In genomic region chr13:93420887-93421286, GRCh38 we compare ENCODE assay signal across 27 cellular contexts.
"Had no signal": no experiment of that assay in that cellular context is flagged by ENCODE, and none has a peak within 500 bp of the region (broad histone marks: within the 10 kb centered on the region; RNA-seq: fewer than 3 reads in every experiment).

No MANE protein-coding gene starts in this region.

- FAIRE-seq: astrocyte, islet of Langerhans, small intestine had no signal

- H3K4me3 ChIP-seq: heart left ventricle, left ventricle myocardium inferior, lung, ovary, psoas muscle, sigmoid colon, uterus had no signal

- H3K36me3 ChIP-seq: brain microvascular endothelial cell, heart left ventricle, left ventricle myocardium inferior, ovary, sigmoid colon, uterus had no signal

- H3K27ac ChIP-seq: brain microvascular endothelial cell, heart left ventricle, left ventricle myocardium inferior, ovary, psoas muscle, sigmoid colon, uterus had no signal

- H3K9me3 ChIP-seq: heart left ventricle, left ventricle myocardium inferior, ovary, psoas muscle, sigmoid colon, uterus had no signal

- H3K27me3 Mint-ChIP-seq: activated naive CD4-positive, alpha-beta T cell treated with anti-CD3 and anti-CD28 coated beads, Interleukin-2, amount 10 ng/mL, durations not matched to agents 7 days and 5 days; activated T-cell treated with anti-CD3 and anti-CD28 coated beads, Interleukin-2, amount 50 U/mL, for 24 hours; natural killer cell treated with Interleukin-12 subunit alpha and Interleukin-12 subunit beta and Interleukin-15 and Interleukin-18, amount 100 ng/mL, for 72 hours; stimulated activated naive CD8-positive, alpha-beta T cell treated with anti-CD3 and anti-CD28 coated beads, Interleukin-15, Interleukin-2, amounts not matched to agents 100 ng/mL and 50 ng/mL, for 24 hours; type B pancreatic cell had no signal

- H3K36me3 Mint-ChIP-seq: activated naive CD4-positive, alpha-beta T cell treated with anti-CD3 and anti-CD28 coated beads, Interleukin-2, amount 10 ng/mL, durations not matched to agents 7 days and 5 days; natural killer cell treated with Interleukin-12 subunit alpha and Interleukin-12 subunit beta and Interleukin-15 and Interleukin-18, amount 100 ng/mL, for 72 hours; stimulated activated effector memory CD8-positive, alpha-beta T cell treated with anti-CD3 and anti-CD28 coated beads, Interleukin-12 subunit alpha, Interleukin-12 subunit beta, amount 100 ng/mL, for 72 hours; type B pancreatic cell had no signal

- ATAC-seq: esophagus mucosa; heart left ventricle; natural killer cell treated with Interleukin-12 subunit alpha and Interleukin-12 subunit beta and Interleukin-15 and Interleukin-18, amount 100 ng/mL, for 72 hours; psoas muscle; stimulated activated effector memory CD8-positive, alpha-beta T cell treated with anti-CD3 and anti-CD28 coated beads, Interleukin-12 subunit alpha, Interleukin-12 subunit beta, amount 100 ng/mL, for 72 hours had no signal

- H3K4me1 Mint-ChIP-seq: activated naive CD4-positive, alpha-beta T cell treated with anti-CD3 and anti-CD28 coated beads, Interleukin-2, amount 10 ng/mL, durations not matched to agents 7 days and 5 days; stimulated activated effector memory CD8-positive, alpha-beta T cell treated with anti-CD3 and anti-CD28 coated beads, Interleukin-12 subunit alpha, Interleukin-12 subunit beta, amount 100 ng/mL, for 72 hours had no signal

- DNase-seq: activated CD4-positive, alpha-beta T cell treated with anti-CD3 and anti-CD28 coated beads for 4 hours; activated CD4-positive, alpha-beta T cell treated with anti-CD3 and anti-CD28 coated beads, Interleukin-2, amount 50 U/mL, for 4 hours; activated CD8-positive, alpha-beta memory T cell treated with anti-CD3 and anti-CD28 coated beads, Interleukin-2, amount 50 U/mL, for 4 hours; activated gamma-delta T cell; activated naive CD4-positive, alpha-beta T cell treated with anti-CD3 and anti-CD28 coated beads, Interleukin-2, amount 10 ng/mL, durations not matched to agents 7 days and 5 days; activated T-cell treated with anti-CD3 and anti-CD28 coated beads, Interleukin-2, amount 50 U/mL, for 24 hours; amniotic stem cell; brain microvascular endothelial cell; foreskin fibroblast; heart left ventricle; left ventricle myocardium inferior; ovary; psoas muscle; sigmoid colon; small intestine; stimulated activated CD4-positive, alpha-beta T cell treated with anti-CD3 and anti-CD28 coated beads, Interleukin-4, amount 100 ng/mL, for 24 hours; substantia nigra; uterus had no signal

- H3K9me3 Mint-ChIP-seq: natural killer cell treated with Interleukin-12 subunit alpha and Interleukin-12 subunit beta and Interleukin-15 and Interleukin-18, amount 100 ng/mL, for 72 hours; stimulated activated effector memory CD8-positive, alpha-beta T cell treated with anti-CD3 and anti-CD28 coated beads, Interleukin-12 subunit alpha, Interleukin-12 subunit beta, amount 100 ng/mL, for 72 hours; stimulated activated naive CD8-positive, alpha-beta T cell treated with anti-CD3 and anti-CD28 coated beads, Interleukin-15, Interleukin-2, amounts not matched to agents 100 ng/mL and 50 ng/mL, for 24 hours; T-helper 2 cell treated with Interferon-gamma antibody and Interleukin-4, amounts not matched to agents 5 μg/mL and 100 μg/mL, for 36 hours; type B pancreatic cell had no signal

- H3K4me1 ChIP-seq: heart left ventricle, left ventricle myocardium inferior, psoas muscle, sigmoid colon, uterus had no signal

- H3K4me3 Mint-ChIP-seq: activated naive CD4-positive, alpha-beta T cell treated with anti-CD3 and anti-CD28 coated beads, Interleukin-2, amount 10 ng/mL, durations not matched to agents 7 days and 5 days; activated T-cell treated with anti-CD3 and anti-CD28 coated beads, Interleukin-2, amount 50 U/mL, for 24 hours; natural killer cell treated with Interleukin-12 subunit alpha and Interleukin-12 subunit beta and Interleukin-15 and Interleukin-18, amount 100 ng/mL, for 72 hours; stimulated activated effector memory CD8-positive, alpha-beta T cell treated with anti-CD3 and anti-CD28 coated beads, Interleukin-12 subunit alpha, Interleukin-12 subunit beta, amount 100 ng/mL, for 72 hours; stimulated activated naive CD8-positive, alpha-beta T cell treated with anti-CD3 and anti-CD28 coated beads, Interleukin-15, Interleukin-2, amounts not matched to agents 100 ng/mL and 50 ng/mL, for 24 hours; T-helper 2 cell treated with Interferon-gamma antibody and Interleukin-4, amounts not matched to agents 5 μg/mL and 100 μg/mL, for 36 hours; type B pancreatic cell had no signal

- H3K27me3 ChIP-seq: brain microvascular endothelial cell, heart left ventricle, sigmoid colon, uterus had no signal

- H3K27ac Mint-ChIP-seq: activated naive CD4-positive, alpha-beta T cell treated with anti-CD3 and anti-CD28 coated beads, Interleukin-2, amount 10 ng/mL, durations not matched to agents 7 days and 5 days; activated T-cell treated with anti-CD3 and anti-CD28 coated beads, Interleukin-2, amount 50 U/mL, for 24 hours; natural killer cell treated with Interleukin-12 subunit alpha and Interleukin-12 subunit beta and Interleukin-15 and Interleukin-18, amount 100 ng/mL, for 72 hours; stimulated activated effector memory CD8-positive, alpha-beta T cell treated with anti-CD3 and anti-CD28 coated beads, Interleukin-12 subunit alpha, Interleukin-12 subunit beta, amount 100 ng/mL, for 72 hours; stimulated activated naive CD8-positive, alpha-beta T cell treated with anti-CD3 and anti-CD28 coated beads, Interleukin-15, Interleukin-2, amounts not matched to agents 100 ng/mL and 50 ng/mL, for 24 hours; T-helper 2 cell treated with Interferon-gamma antibody and Interleukin-4, amounts not matched to agents 5 μg/mL and 100 μg/mL, for 36 hours; type B pancreatic cell had no signal
